Comparison of ENCODE assay signal across 1 cellular context in the genomic region with DNA sequence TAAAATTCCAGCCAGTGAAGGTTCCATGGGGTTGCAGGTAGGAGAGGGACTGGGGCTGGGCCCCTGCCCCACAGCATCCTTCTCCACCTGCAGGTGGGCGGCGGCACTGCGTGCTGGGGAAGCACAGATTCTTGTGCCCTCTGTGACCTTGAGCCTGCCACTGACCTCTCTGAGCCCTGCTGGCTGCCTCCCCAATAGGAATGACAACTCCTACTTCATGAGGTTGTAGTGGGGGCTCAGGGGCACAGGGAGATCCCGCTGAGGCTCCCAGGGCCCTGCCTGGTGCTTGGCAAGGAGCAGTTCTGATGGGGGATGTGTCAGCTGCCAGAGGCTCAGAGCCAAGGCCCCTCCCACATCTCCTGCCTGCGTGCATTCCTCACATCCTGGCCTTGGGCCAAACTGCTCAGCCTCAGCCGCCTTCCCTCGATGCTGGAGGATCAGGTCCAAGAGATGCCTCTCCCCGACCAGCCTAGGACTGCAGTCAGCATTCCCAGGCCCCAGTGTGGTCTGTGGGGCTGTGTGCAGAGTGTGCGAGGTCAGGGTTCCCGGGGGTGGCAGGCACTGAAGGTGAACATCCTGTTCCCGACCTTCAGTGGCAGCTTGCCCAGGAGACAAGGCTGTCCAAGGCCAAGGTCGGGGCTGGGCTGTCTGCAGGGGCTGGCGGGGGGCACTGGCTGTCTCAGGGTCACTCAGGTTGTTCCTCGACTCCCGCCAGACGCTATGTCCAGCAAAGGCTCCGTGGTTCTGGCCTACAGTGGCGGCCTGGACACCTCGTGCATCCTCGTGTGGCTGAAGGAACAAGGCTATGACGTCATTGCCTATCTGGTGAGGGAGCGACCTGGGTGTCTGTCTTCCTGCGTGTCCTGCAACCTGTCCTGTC.
A peak's percentile ranks its signal among the peaks of the same experiment; 100 is the strongest.
TF ChIP-seq lines count a peak whose summit lies in the region.

No MANE protein-coding gene starts in this region.

TF ChIP-seq in HepG2, 621 proteins besides CTCF, POLR2A, EP300 and RAD21 (continued from another document and continues in another):
- TF ChIP-seq ZFAT (CRISPR knock-in tag; conservative IDR thresholded peaks at IDR 0.05) (no peak), ONECUT2 (CRISPR knock-in tag; IDR thresholded peaks at IDR 0.05) (no peak), ZNF33B (CRISPR knock-in tag; IDR thresholded peaks at IDR 0.05) (no peak), ZNF772 (CRISPR knock-in tag; IDR thresholded peaks at IDR 0.05) (no peak), POGZ (CRISPR knock-in tag; IDR thresholded peaks at IDR 0.05) (no peak), ZNF382 (CRISPR knock-in tag; IDR thresholded peaks at IDR 0.05; ENCODE audit: borderline replicate concordance) (no peak), HNF4G (IDR thresholded peaks at IDR 0.05; ENCODE audit: borderline replicate concordance, low read depth, low read length) (no peak; the same call in 1 of the 2 replicates), HNF4G (CRISPR knock-in tag; IDR thresholded peaks at IDR 0.05; ENCODE audit: borderline replicate concordance, low read depth) (no peak), SMARCE1 (IDR thresholded peaks at IDR 0.05; ENCODE audit: borderline replicate concordance) (no peak), ZNF562 (CRISPR knock-in tag; IDR thresholded peaks at IDR 0.05; ENCODE audit: borderline replicate concordance) (no peak), KDM1A (CRISPR knock-in tag; IDR thresholded peaks at IDR 0.05) (no peak), KAT8 (CRISPR knock-in tag; IDR thresholded peaks at IDR 0.05) (no peak), ZNF343 (CRISPR knock-in tag; IDR thresholded peaks at IDR 0.05) (no peak), ZNF431 (CRISPR knock-in tag; IDR thresholded peaks at IDR 0.05; ENCODE audit: borderline replicate concordance, low read depth) (no peak), BHLHE40 (IDR thresholded peaks at IDR 0.05; ENCODE audit: low read length) (peak; percentile 31; the same call in 1 of the 2 replicates), ZNF672 (CRISPR knock-in tag; IDR thresholded peaks at IDR 0.05) (no peak), ZNF761 (CRISPR knock-in tag; conservative IDR thresholded peaks at IDR 0.05) (no peak), MATR3 (CRISPR knock-in tag; IDR thresholded peaks at IDR 0.05) (no peak), ZNF7 (CRISPR knock-in tag; IDR thresholded peaks at IDR 0.05) (no peak), ZNF34 (CRISPR knock-in tag; IDR thresholded peaks at IDR 0.05; ENCODE audit: borderline replicate concordance) (no peak), EHMT2 (IDR thresholded peaks at IDR 0.05; ENCODE audit: borderline replicate concordance, low read depth, low read length) (no peak), ZNF160 (CRISPR knock-in tag; IDR thresholded peaks at IDR 0.05) (no peak), GLI4 (CRISPR knock-in tag; IDR thresholded peaks at IDR 0.05; ENCODE audit: borderline replicate concordance) (no peak), RBAK (CRISPR knock-in tag; IDR thresholded peaks at IDR 0.05) (no peak), ZNF468 (CRISPR knock-in tag; IDR thresholded peaks at IDR 0.05) (no peak), TRIM24 (CRISPR knock-in tag; IDR thresholded peaks at IDR 0.05) (no peak), RELA (CRISPR knock-in tag; IDR thresholded peaks at IDR 0.05) (no peak), LCORL (IDR thresholded peaks at IDR 0.05) (no peak), LCORL (CRISPR knock-in tag; IDR thresholded peaks at IDR 0.05) (no peak), ZKSCAN5 (CRISPR knock-in tag; IDR thresholded peaks at IDR 0.05) (no peak), TCF7 (IDR thresholded peaks at IDR 0.05; ENCODE audit: low read depth) (no peak), TBP (CRISPR knock-in tag; IDR thresholded peaks at IDR 0.05) (no peak), ZNF660 (CRISPR knock-in tag; IDR thresholded peaks at IDR 0.05; ENCODE audit: borderline replicate concordance, low read depth) (no peak), FOSL2 (CRISPR knock-in tag; IDR thresholded peaks at IDR 0.05) (no peak), PLRG1 (conservative IDR thresholded peaks at IDR 0.05) (no peak), KMT2B (CRISPR knock-in tag; IDR thresholded peaks at IDR 0.05) (no peak), FOXC1 (CRISPR knock-in tag; IDR thresholded peaks at IDR 0.05; ENCODE audit: borderline replicate concordance) (no peak), MYNN (CRISPR knock-in tag; IDR thresholded peaks at IDR 0.05; ENCODE audit: low read depth) (no peak)
- TF ChIP-seq, protein P1, sequence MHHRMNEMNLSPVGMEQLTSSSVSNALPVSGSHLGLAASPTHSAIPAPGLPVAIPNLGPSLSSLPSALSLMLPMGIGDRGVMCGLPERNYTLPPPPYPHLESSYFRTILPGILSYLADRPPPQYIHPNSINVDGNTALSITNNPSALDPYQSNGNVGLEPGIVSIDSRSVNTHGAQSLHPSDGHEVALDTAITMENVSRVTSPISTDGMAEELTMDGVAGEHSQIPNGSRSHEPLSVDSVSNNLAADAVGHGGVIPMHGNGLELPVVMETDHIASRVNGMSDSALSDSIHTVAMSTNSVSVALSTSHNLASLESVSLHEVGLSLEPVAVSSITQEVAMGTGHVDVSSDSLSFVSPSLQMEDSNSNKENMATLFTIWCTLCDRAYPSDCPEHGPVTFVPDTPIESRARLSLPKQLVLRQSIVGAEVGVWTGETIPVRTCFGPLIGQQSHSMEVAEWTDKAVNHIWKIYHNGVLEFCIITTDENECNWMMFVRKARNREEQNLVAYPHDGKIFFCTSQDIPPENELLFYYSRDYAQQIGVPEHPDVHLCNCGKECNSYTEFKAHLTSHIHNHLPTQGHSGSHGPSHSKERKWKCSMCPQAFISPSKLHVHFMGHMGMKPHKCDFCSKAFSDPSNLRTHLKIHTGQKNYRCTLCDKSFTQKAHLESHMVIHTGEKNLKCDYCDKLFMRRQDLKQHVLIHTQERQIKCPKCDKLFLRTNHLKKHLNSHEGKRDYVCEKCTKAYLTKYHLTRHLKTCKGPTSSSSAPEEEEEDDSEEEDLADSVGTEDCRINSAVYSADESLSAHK (CRISPR knock-in tag; IDR thresholded peaks at IDR 0.05; ENCODE audit: borderline replicate concordance), result no peak
- TF ChIP-seq, protein P2, sequence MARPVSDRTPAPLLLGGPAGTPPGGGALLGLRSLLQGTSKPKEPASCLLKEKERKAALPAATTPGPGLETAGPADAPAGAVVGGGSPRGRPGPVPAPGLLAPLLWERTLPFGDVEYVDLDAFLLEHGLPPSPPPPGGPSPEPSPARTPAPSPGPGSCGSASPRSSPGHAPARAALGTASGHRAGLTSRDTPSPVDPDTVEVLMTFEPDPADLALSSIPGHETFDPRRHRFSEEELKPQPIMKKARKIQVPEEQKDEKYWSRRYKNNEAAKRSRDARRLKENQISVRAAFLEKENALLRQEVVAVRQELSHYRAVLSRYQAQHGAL (CRISPR knock-in tag; IDR thresholded peaks at IDR 0.05; ENCODE audit: not compliant biosample characterization), result no peak
- TF ChIP-seq, protein P3, sequence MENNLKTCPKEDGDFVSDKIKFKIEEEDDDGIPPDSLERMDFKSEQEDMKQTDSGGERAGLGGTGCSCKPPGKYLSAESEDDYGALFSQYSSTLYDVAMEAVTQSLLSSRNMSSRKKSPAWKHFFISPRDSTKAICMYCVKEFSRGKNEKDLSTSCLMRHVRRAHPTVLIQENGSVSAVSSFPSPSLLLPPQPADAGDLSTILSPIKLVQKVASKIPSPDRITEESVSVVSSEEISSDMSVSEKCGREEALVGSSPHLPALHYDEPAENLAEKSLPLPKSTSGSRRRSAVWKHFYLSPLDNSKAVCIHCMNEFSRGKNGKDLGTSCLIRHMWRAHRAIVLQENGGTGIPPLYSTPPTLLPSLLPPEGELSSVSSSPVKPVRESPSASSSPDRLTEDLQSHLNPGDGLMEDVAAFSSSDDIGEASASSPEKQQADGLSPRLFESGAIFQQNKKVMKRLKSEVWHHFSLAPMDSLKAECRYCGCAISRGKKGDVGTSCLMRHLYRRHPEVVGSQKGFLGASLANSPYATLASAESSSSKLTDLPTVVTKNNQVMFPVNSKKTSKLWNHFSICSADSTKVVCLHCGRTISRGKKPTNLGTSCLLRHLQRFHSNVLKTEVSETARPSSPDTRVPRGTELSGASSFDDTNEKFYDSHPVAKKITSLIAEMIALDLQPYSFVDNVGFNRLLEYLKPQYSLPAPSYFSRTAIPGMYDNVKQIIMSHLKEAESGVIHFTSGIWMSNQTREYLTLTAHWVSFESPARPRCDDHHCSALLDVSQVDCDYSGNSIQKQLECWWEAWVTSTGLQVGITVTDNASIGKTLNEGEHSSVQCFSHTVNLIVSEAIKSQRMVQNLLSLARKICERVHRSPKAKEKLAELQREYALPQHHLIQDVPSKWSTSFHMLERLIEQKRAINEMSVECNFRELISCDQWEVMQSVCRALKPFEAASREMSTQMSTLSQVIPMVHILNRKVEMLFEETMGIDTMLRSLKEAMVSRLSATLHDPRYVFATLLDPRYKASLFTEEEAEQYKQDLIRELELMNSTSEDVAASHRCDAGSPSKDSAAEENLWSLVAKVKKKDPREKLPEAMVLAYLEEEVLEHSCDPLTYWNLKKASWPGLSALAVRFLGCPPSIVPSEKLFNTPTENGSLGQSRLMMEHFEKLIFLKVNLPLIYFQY (CRISPR knock-in tag; IDR thresholded peaks at IDR 0.05; ENCODE audit: borderline replicate concordance), result no peak
- TF ChIP-seq, protein P4, sequence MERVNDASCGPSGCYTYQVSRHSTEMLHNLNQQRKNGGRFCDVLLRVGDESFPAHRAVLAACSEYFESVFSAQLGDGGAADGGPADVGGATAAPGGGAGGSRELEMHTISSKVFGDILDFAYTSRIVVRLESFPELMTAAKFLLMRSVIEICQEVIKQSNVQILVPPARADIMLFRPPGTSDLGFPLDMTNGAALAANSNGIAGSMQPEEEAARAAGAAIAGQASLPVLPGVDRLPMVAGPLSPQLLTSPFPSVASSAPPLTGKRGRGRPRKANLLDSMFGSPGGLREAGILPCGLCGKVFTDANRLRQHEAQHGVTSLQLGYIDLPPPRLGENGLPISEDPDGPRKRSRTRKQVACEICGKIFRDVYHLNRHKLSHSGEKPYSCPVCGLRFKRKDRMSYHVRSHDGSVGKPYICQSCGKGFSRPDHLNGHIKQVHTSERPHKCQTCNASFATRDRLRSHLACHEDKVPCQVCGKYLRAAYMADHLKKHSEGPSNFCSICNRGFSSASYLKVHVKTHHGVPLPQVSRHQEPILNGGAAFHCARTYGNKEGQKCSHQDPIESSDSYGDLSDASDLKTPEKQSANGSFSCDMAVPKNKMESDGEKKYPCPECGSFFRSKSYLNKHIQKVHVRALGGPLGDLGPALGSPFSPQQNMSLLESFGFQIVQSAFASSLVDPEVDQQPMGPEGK (CRISPR knock-in tag; IDR thresholded peaks at IDR 0.05), result peak; percentile 55; the same call in 1 of the 2 replicates
- TF ChIP-seq, protein P5, sequence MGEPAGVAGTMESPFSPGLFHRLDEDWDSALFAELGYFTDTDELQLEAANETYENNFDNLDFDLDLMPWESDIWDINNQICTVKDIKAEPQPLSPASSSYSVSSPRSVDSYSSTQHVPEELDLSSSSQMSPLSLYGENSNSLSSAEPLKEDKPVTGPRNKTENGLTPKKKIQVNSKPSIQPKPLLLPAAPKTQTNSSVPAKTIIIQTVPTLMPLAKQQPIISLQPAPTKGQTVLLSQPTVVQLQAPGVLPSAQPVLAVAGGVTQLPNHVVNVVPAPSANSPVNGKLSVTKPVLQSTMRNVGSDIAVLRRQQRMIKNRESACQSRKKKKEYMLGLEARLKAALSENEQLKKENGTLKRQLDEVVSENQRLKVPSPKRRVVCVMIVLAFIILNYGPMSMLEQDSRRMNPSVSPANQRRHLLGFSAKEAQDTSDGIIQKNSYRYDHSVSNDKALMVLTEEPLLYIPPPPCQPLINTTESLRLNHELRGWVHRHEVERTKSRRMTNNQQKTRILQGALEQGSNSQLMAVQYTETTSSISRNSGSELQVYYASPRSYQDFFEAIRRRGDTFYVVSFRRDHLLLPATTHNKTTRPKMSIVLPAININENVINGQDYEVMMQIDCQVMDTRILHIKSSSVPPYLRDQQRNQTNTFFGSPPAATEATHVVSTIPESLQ (CRISPR knock-in tag; conservative IDR thresholded peaks at IDR 0.05), result no peak
- TF ChIP-seq, protein P6, sequence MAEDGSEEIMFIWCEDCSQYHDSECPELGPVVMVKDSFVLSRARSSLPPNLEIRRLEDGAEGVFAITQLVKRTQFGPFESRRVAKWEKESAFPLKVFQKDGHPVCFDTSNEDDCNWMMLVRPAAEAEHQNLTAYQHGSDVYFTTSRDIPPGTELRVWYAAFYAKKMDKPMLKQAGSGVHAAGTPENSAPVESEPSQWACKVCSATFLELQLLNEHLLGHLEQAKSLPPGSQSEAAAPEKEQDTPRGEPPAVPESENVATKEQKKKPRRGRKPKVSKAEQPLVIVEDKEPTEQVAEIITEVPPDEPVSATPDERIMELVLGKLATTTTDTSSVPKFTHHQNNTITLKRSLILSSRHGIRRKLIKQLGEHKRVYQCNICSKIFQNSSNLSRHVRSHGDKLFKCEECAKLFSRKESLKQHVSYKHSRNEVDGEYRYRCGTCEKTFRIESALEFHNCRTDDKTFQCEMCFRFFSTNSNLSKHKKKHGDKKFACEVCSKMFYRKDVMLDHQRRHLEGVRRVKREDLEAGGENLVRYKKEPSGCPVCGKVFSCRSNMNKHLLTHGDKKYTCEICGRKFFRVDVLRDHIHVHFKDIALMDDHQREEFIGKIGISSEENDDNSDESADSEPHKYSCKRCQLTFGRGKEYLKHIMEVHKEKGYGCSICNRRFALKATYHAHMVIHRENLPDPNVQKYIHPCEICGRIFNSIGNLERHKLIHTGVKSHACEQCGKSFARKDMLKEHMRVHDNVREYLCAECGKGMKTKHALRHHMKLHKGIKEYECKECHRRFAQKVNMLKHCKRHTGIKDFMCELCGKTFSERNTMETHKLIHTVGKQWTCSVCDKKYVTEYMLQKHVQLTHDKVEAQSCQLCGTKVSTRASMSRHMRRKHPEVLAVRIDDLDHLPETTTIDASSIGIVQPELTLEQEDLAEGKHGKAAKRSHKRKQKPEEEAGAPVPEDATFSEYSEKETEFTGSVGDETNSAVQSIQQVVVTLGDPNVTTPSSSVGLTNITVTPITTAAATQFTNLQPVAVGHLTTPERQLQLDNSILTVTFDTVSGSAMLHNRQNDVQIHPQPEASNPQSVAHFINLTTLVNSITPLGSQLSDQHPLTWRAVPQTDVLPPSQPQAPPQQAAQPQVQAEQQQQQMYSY (CRISPR knock-in tag; IDR thresholded peaks at IDR 0.05), result no peak
- TF ChIP-seq, protein P7, sequence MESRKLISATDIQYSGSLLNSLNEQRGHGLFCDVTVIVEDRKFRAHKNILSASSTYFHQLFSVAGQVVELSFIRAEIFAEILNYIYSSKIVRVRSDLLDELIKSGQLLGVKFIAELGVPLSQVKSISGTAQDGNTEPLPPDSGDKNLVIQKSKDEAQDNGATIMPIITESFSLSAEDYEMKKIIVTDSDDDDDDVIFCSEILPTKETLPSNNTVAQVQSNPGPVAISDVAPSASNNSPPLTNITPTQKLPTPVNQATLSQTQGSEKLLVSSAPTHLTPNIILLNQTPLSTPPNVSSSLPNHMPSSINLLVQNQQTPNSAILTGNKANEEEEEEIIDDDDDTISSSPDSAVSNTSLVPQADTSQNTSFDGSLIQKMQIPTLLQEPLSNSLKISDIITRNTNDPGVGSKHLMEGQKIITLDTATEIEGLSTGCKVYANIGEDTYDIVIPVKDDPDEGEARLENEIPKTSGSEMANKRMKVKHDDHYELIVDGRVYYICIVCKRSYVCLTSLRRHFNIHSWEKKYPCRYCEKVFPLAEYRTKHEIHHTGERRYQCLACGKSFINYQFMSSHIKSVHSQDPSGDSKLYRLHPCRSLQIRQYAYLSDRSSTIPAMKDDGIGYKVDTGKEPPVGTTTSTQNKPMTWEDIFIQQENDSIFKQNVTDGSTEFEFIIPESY (CRISPR knock-in tag; IDR thresholded peaks at IDR 0.05), result peak; percentile 84
- TF ChIP-seq, protein P8, sequence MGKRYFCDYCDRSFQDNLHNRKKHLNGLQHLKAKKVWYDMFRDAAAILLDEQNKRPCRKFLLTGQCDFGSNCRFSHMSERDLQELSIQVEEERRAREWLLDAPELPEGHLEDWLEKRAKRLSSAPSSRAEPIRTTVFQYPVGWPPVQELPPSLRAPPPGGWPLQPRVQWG (CRISPR knock-in tag; IDR thresholded peaks at IDR 0.05; ENCODE audit: borderline replicate concordance, low read depth), result no peak
